ENCODE assay signal across 27 cellular contexts in the genomic region with DNA sequence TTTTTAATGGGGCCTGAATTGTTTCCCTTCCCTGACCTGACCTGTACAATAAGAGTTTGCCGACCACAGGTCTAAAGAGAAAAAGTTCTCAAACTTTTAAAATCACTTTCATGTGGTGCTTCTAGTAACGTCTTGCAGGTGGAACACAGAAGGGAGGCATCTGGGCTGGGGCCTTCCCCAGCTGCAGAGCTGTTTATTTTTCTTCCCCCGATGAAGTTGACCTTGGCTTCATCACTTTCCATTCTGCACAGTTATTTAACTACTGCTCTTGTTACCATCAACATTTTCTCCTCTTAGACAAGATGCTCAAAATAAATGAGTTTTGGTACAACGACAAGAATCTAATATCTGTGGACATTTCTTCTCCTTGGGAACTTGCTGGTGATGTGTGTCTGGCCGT.
"Had no signal": no experiment of that assay in that cellular context is flagged by ENCODE, and none has a peak within 500 bp of the region (broad histone marks: within the 10 kb centered on the region; RNA-seq: fewer than 3 reads in every experiment).

No MANE protein-coding gene starts in this region.

- H3K9me3 ChIP-seq: colonic mucosa, esophagus muscularis mucosa, esophagus squamous epithelium, gastrocnemius medialis, gastroesophageal sphincter, heart left ventricle, heart right ventricle had no signal

- H3K9me3 Mint-ChIP-seq: dendritic cell treated with granulocyte-macrophage colony-stimulating factor and Interleukin-4, amounts not matched to agents 40 ng/mL and 50 ng/mL, for 4 days; effector memory CD8-positive, alpha-beta T cell; endodermal cell had no signal

- H3K36me3 ChIP-seq: colonic mucosa, esophagus muscularis mucosa, esophagus squamous epithelium, gastrocnemius medialis, gastroesophageal sphincter, heart left ventricle, heart right ventricle had no signal

- DNase-seq: colonic mucosa; cortex of kidney; dermis blood vessel endothelial cell; dorsolateral prefrontal cortex; effector CD4-positive, alpha-beta T cell; effector CD8-positive, alpha-beta T cell; effector memory CD4-positive, alpha-beta T cell; effector memory CD8-positive, alpha-beta T cell; endodermal cell; erythroblast; esophagus squamous epithelium; foreskin keratinocyte; foreskin melanocyte; gastrocnemius medialis; glutamatergic neuron; heart right ventricle had no signal

- FAIRE-seq: colon, endometrium, endothelial cell of umbilical vein, frontal cortex had no signal

- H3K4me1 ChIP-seq: colonic mucosa, esophagus muscularis mucosa, esophagus squamous epithelium, foreskin keratinocyte, gastrocnemius medialis, gastroesophageal sphincter had no signal

- ATAC-seq: effector memory CD8-positive, alpha-beta T cell; esophagus mucosa; gastrocnemius medialis; gastroesophageal sphincter had no signal

- H3K4me3 Mint-ChIP-seq: dendritic cell treated with granulocyte-macrophage colony-stimulating factor and Interleukin-4, amounts not matched to agents 40 ng/mL and 50 ng/mL, for 4 days; effector memory CD8-positive, alpha-beta T cell; endodermal cell had no signal

- H3K27ac Mint-ChIP-seq: dendritic cell treated with granulocyte-macrophage colony-stimulating factor and Interleukin-4, amounts not matched to agents 40 ng/mL and 50 ng/mL, for 4 days; effector memory CD8-positive, alpha-beta T cell; endodermal cell had no signal

- H3K27me3 ChIP-seq: colonic mucosa, esophagus muscularis mucosa, foreskin keratinocyte, gastrocnemius medialis, gastroesophageal sphincter, heart left ventricle, heart right ventricle had no signal

- H3K27ac ChIP-seq: colonic mucosa, coronary artery, dorsolateral prefrontal cortex, epithelial cell of prostate, esophagus muscularis mucosa, esophagus squamous epithelium, foreskin keratinocyte, gastrocnemius medialis, gastroesophageal sphincter had no signal

- H3K4me3 ChIP-seq: colonic mucosa, coronary artery, dorsolateral prefrontal cortex, esophagus muscularis mucosa, esophagus squamous epithelium, gastrocnemius medialis, gastroesophageal sphincter, heart left ventricle, heart right ventricle had no signal
